10 cellular contexts compared by ENCODE assay signal in genomic region chr10:112953760-112954159, GRCh38. TPM values are rescaled to one million over a fixed set of nuclear protein-coding genes. Genes with fewer than 3 reads are reported as not detected.
DNase-seq lines count a peak whose midpoint lies in the region; ATAC-seq and TF ChIP-seq lines count a peak whose summit lies in the region.
"Had no signal": no experiment of that assay in that cellular context is flagged by ENCODE, and none has a peak within 500 bp of the region (broad histone marks: within the 10 kb centered on the region; RNA-seq: fewer than 3 reads in every experiment).

No MANE protein-coding gene starts in this region.

- H3K27me3 Mint-ChIP-seq in neural progenitor cell (ENCODE audit: insufficient read depth, low read depth), result peaks cover 3% of the 10 kb centered on the region

- intact Hi-C loops in esophagus muscularis mucosa (cut with DNase I), result loop anchor here (10.0 kb wide), 1 partner anchor 101 kb away; no protein-coding TSS in a partner anchor

- H3K9ac ChIP-seq in NT2/D1 (ENCODE audit: insufficient read length, low read depth), result peak overlapping the region; percentile 76
- H3K9ac ChIP-seq in neural progenitor cell, result peak overlapping the region; percentile 76

- H3K4me2 ChIP-seq in neural progenitor cell, result peak overlapping the region; percentile 94

- TF ChIP-seq POLR2A in esophagus muscularis mucosa (IDR thresholded peaks at IDR 0.05; ENCODE audit: low read depth), result no peak

- peaks cover 4% of the 10 kb centered on the region for H3K36me3 Mint-ChIP-seq in neural progenitor cell

- H3K4me1 ChIP-seq in BE2C, result peaks cover 22% of the 10 kb centered on the region
- H3K4me1 ChIP-seq in NT2/D1 (ENCODE audit: insufficient read depth, insufficient read length), result peaks cover 4% of the 10 kb centered on the region
- peaks cover 32 to 71% (median 62%) of the 10 kb centered on the region in 4 donors for H3K4me1 ChIP-seq in esophagus muscularis mucosa
- peaks cover 63% of the 10 kb centered on the region for H3K4me1 ChIP-seq in neural progenitor cell

- H4K20me1 ChIP-seq in neural progenitor cell (ENCODE audit: low read depth), result peaks cover 37% of the 10 kb centered on the region

- no peak for ATAC-seq in HG03354 (IDR thresholded peaks at IDR 0.05; ENCODE audit: poor library complexity, severe bottlenecking, unreplicated experiment)

- H3K36me3 ChIP-seq in BE2C (peaks cover 4% of the 10 kb centered on the region), NT2/D1 (ENCODE audit: insufficient read depth, insufficient read length, low read length) (peaks cover 3% of the 10 kb centered on the region), esophagus muscularis mucosa (no peaks in the 10 kb centered on the region), neural progenitor cell (no peaks in the 10 kb centered on the region)

- H3K4me3 Mint-ChIP-seq in neural progenitor cell, result peak overlapping the region; percentile 96

- peak overlapping the region; percentile 92 for H3K4me3 ChIP-seq in BE2C (ENCODE audit: low read depth, low read length)
- peak overlapping the region; percentile 69 for H3K4me3 ChIP-seq in NT2/D1 (ENCODE audit: insufficient read length, low read depth)
- peak overlapping the region; percentile 68 to 91 (median 76) for H3K4me3 ChIP-seq in esophagus muscularis mucosa
- peak overlapping the region; percentile 95 for H3K4me3 ChIP-seq in neural progenitor cell

- WGBS in esophagus muscularis mucosa, result 48% methylated on average over 8 of the region's 8 CpGs

- H3K27ac ChIP-seq in esophagus muscularis mucosa (replicated peaks in 1 of 4), result peak overlapping the region; percentile 90 to 93 (median 92)
- H3K27ac ChIP-seq in neural progenitor cell, result peak overlapping the region; percentile 99

- H3K79me2 ChIP-seq in neural progenitor cell (ENCODE audit: low read depth), result peaks cover 81% of the 10 kb centered on the region

- no peak for TF ChIP-seq EP300 in esophagus muscularis mucosa (IDR thresholded peaks at IDR 0.05)

- H3K9me3 ChIP-seq in BE2C, result no peaks in the 10 kb centered on the region
- H3K9me3 ChIP-seq in NT2/D1 (ENCODE audit: insufficient read depth, low read length), result no peaks in the 10 kb centered on the region
- H3K9me3 ChIP-seq in esophagus muscularis mucosa, result no peaks in the 10 kb centered on the region
- H3K9me3 ChIP-seq in neural progenitor cell (ENCODE audit: low read depth), result no peaks in the 10 kb centered on the region

- DNase-seq in BE2C (no peak), NT2/D1 (ENCODE audit: low read depth, low spot score) (no peak), esophagus muscularis mucosa (ENCODE audit: extremely low spot score) (no peak), neural progenitor cell (ENCODE audit: low spot score) (no peak), globus pallidus (ENCODE audit: low spot score) (no peak), NCI-H1092 (lab: John Stamatoyannopoulos, UW) (no peak), amniotic stem cell (lab: John Stamatoyannopoulos, UW) (no peak)
- DNase-seq: activated CD4-positive, alpha-beta T cell treated with anti-CD3 and anti-CD28 coated beads, Interleukin-2, amount 50 U/mL, for 1 hour; NCI-H146 had no signal

- H3K4me1 Mint-ChIP-seq in neural progenitor cell, result peaks cover 61% of the 10 kb centered on the region

- H3K9me3 Mint-ChIP-seq in neural progenitor cell, result no peaks in the 10 kb centered on the region

- peak overlapping the region; percentile 99 for H3K27ac Mint-ChIP-seq in neural progenitor cell

- H3F3A ChIP-seq in neural progenitor cell (ENCODE audit: low read depth), result peaks cover 82% of the 10 kb centered on the region

- H2AFZ ChIP-seq in neural progenitor cell (replicated peaks), result no peak overlapping the region

- H3K27me3 ChIP-seq in BE2C (no peaks in the 10 kb centered on the region), NT2/D1 (ENCODE audit: insufficient read depth, insufficient read length) (no peaks in the 10 kb centered on the region), esophagus muscularis mucosa (no peaks in the 10 kb centered on the region), neural progenitor cell (no peaks in the 10 kb centered on the region)

- TF ChIP-seq CTCF in BE2C (IDR thresholded peaks at IDR 0.05; ENCODE audit: low read depth, low read length) (no peak), esophagus muscularis mucosa (IDR thresholded peaks at IDR 0.05) (no peak), neural progenitor cell (IDR thresholded peaks at IDR 0.05) (no peak)

RNA-seq across cellular contexts. Expression of gene TCF7L2, which starts 3.7 kb away (rescaled TPM):
- 41.5 TPM for polyA plus RNA-seq in BE2C (2012; ENCODE audit: insufficient read depth, insufficient read length, low read depth)
- total RNA-seq in esophagus muscularis mucosa (10 to 100 TPM in 3 of 4 donors, 1 to 10 TPM in 1; 7.8 to 24.1 (median 19.2) TPM), neural progenitor cell (ENCODE audit: low replicate concordance) (11.0 and 12.3 TPM in 2 replicates)
